Comparison of ENCODE assay signal across 1 cellular context in genomic region chr16:23149267-23149992, GRCh38.
TF ChIP-seq lines count a peak whose summit lies in the region.

Gene USP31 (minus strand): TSS chr16:23149452. CDS start chr16:23149270, 182 bp downstream.

TF ChIP-seq in HepG2, 621 proteins besides CTCF, POLR2A, EP300 and RAD21 (continued from another document and continues in another):
- TF ChIP-seq ZNF513 (CRISPR knock-in tag; conservative IDR thresholded peaks at IDR 0.05) (no peak), FOXA1 (IDR thresholded peaks at IDR 0.05) (no peak), FOXA1 (CRISPR knock-in tag; IDR thresholded peaks at IDR 0.05) (peak; percentile 38; the same call in 1 of the 2 replicates), ZMYM3 (CRISPR knock-in tag; IDR thresholded peaks at IDR 0.05) (peak; percentile 90), ZSCAN21 (CRISPR knock-in tag; IDR thresholded peaks at IDR 0.05; ENCODE audit: borderline replicate concordance) (no peak; the same call in 1 of the 2 replicates), NFIC (IDR thresholded peaks at IDR 0.05; ENCODE audit: low read length) (no peak; the same call in 1 of the 2 replicates), ZNF230 (CRISPR knock-in tag; IDR thresholded peaks at IDR 0.05) (0 out of 2 replicates have a peak, but pooled peaks have one; percentile 28), ARID5B (CRISPR knock-in tag; IDR thresholded peaks at IDR 0.05) (peak; percentile 70), NR0B2 (CRISPR knock-in tag; IDR thresholded peaks at IDR 0.05) (no peak), KLF16 (CRISPR knock-in tag; IDR thresholded peaks at IDR 0.05) (peak in 1 of 2 experiments; percentile 92; a peak in 2 of 4 replicates), ZNF768 (CRISPR knock-in tag; IDR thresholded peaks at IDR 0.05) (peak; percentile 95), XRCC5 (optimal IDR thresholded peaks at IDR 0.05; ENCODE audit: low read length) (peak; percentile 95), NFATC3 (CRISPR knock-in tag; IDR thresholded peaks at IDR 0.05) (0 out of 2 replicates have a peak, but pooled peaks have one; percentile 63), ZNF709 (CRISPR knock-in tag; IDR thresholded peaks at IDR 0.05) (no peak; the same call in 1 of the 2 replicates), MLXIP (CRISPR knock-in tag; IDR thresholded peaks at IDR 0.05; ENCODE audit: borderline replicate concordance) (no peak; the same call in 1 of the 2 replicates), ZNF326 (CRISPR knock-in tag; IDR thresholded peaks at IDR 0.05; ENCODE audit: borderline replicate concordance) (no peak), DZIP1 (CRISPR knock-in tag; IDR thresholded peaks at IDR 0.05) (peak; percentile 31), ZNF44 (CRISPR knock-in tag; IDR thresholded peaks at IDR 0.05) (peak; percentile 85; the same call in 1 of the 2 replicates), BRD4 (CRISPR knock-in tag; IDR thresholded peaks at IDR 0.05) (no peak), ATF7 (IDR thresholded peaks at IDR 0.05) (no peak), ATF7 (CRISPR knock-in tag; IDR thresholded peaks at IDR 0.05) (no peak), ZNF83 (CRISPR knock-in tag; IDR thresholded peaks at IDR 0.05; ENCODE audit: borderline replicate concordance) (peak; percentile 52; the same call in 1 of the 2 replicates), ZNF281 (CRISPR knock-in tag; IDR thresholded peaks at IDR 0.05; ENCODE audit: borderline replicate concordance) (peak; percentile 42; the same call in 1 of the 2 replicates), KDM5B (CRISPR knock-in tag; IDR thresholded peaks at IDR 0.05; ENCODE audit: borderline replicate concordance) (peak; percentile 77; the same call in 1 of the 2 replicates), ZSCAN25 (CRISPR knock-in tag; IDR thresholded peaks at IDR 0.05) (peak; percentile 73; the same call in 1 of the 2 replicates), ZNF776 (CRISPR knock-in tag; IDR thresholded peaks at IDR 0.05) (peak; percentile 45; the same call in 1 of the 2 replicates), ZUFSP (CRISPR knock-in tag; IDR thresholded peaks at IDR 0.05; ENCODE audit: borderline replicate concordance) (no peak), ZNF317 (CRISPR knock-in tag; IDR thresholded peaks at IDR 0.05) (0 out of 2 replicates have a peak, but pooled peaks have one; percentile 35), ZFP82 (CRISPR knock-in tag; IDR thresholded peaks at IDR 0.05; ENCODE audit: borderline replicate concordance) (0 out of 2 replicates have a peak, but pooled peaks have one; percentile 25), HIVEP1 (CRISPR knock-in tag; IDR thresholded peaks at IDR 0.05) (peak; percentile 76), ZNF30 (CRISPR knock-in tag; IDR thresholded peaks at IDR 0.05) (no peak), SAP130 (CRISPR knock-in tag; IDR thresholded peaks at IDR 0.05; ENCODE audit: low read depth) (peak; percentile 94), ZBTB33 (CRISPR knock-in tag; IDR thresholded peaks at IDR 0.05) (peak; percentile 48; the same call in 1 of the 2 replicates), MTA1 (CRISPR knock-in tag; IDR thresholded peaks at IDR 0.05; ENCODE audit: borderline replicate concordance) (peak; percentile 80; the same call in 1 of the 2 replicates), SPEN (CRISPR knock-in tag; IDR thresholded peaks at IDR 0.05; ENCODE audit: low read depth) (peak; percentile 97), HMGA1 (CRISPR knock-in tag; conservative IDR thresholded peaks at IDR 0.05) (no peak), POGZ (CRISPR knock-in tag; IDR thresholded peaks at IDR 0.05) (peak; percentile 93), ZNF510 (CRISPR knock-in tag; IDR thresholded peaks at IDR 0.05; ENCODE audit: low read depth) (0 out of 2 replicates have a peak, but pooled peaks have one; percentile 70), ESRRA (CRISPR knock-in tag; IDR thresholded peaks at IDR 0.05; ENCODE audit: low read depth) (peak; percentile 79; the same call in 1 of the 2 replicates), ZNF543 (CRISPR knock-in tag; IDR thresholded peaks at IDR 0.05) (0 out of 2 replicates have a peak, but pooled peaks have one; percentile 16), ZNF224 (CRISPR knock-in tag; IDR thresholded peaks at IDR 0.05) (no peak), POLR2G (IDR thresholded peaks at IDR 0.05; ENCODE audit: low read depth, low read length) (peak; percentile 4; the same call in 1 of the 2 replicates), ZNF3 (CRISPR knock-in tag; IDR thresholded peaks at IDR 0.05) (peak; percentile 35; the same call in 1 of the 2 replicates), ZNF343 (CRISPR knock-in tag; IDR thresholded peaks at IDR 0.05) (0 out of 2 replicates have a peak, but pooled peaks have one; percentile 56), EHMT2 (IDR thresholded peaks at IDR 0.05; ENCODE audit: borderline replicate concordance, low read depth, low read length) (no peak), ZFP1 (CRISPR knock-in tag; IDR thresholded peaks at IDR 0.05) (0 out of 2 replicates have a peak, but pooled peaks have one; percentile 19), RFX3 (CRISPR knock-in tag; IDR thresholded peaks at IDR 0.05) (0 out of 2 replicates have a peak, but pooled peaks have one; percentile 8), ELF3 (CRISPR knock-in tag; IDR thresholded peaks at IDR 0.05) (peak; percentile 79)
